Comparison of ENCODE assay signal across 1 cellular context in genomic region chr6:28888097-28888496, GRCh38.
TF ChIP-seq lines count a peak whose summit lies in the region.

No MANE protein-coding gene starts in this region.

TF ChIP-seq in WTC11, 78 proteins besides CTCF, POLR2A, EP300 and RAD21 (continued from another document):
- TF ChIP-seq FOXP4 (CRISPR knock-in tag; IDR thresholded peaks at IDR 0.05) = no peak
- TF ChIP-seq CBFB (CRISPR knock-in tag; IDR thresholded peaks at IDR 0.05; ENCODE audit: low read depth) = no peak
- TF ChIP-seq, protein P1, sequence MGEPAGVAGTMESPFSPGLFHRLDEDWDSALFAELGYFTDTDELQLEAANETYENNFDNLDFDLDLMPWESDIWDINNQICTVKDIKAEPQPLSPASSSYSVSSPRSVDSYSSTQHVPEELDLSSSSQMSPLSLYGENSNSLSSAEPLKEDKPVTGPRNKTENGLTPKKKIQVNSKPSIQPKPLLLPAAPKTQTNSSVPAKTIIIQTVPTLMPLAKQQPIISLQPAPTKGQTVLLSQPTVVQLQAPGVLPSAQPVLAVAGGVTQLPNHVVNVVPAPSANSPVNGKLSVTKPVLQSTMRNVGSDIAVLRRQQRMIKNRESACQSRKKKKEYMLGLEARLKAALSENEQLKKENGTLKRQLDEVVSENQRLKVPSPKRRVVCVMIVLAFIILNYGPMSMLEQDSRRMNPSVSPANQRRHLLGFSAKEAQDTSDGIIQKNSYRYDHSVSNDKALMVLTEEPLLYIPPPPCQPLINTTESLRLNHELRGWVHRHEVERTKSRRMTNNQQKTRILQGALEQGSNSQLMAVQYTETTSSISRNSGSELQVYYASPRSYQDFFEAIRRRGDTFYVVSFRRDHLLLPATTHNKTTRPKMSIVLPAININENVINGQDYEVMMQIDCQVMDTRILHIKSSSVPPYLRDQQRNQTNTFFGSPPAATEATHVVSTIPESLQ (CRISPR knock-in tag; IDR thresholded peaks at IDR 0.05) = no peak
- TF ChIP-seq TEAD4 (CRISPR knock-in tag; IDR thresholded peaks at IDR 0.05) = no peak
- TF ChIP-seq, protein P2, sequence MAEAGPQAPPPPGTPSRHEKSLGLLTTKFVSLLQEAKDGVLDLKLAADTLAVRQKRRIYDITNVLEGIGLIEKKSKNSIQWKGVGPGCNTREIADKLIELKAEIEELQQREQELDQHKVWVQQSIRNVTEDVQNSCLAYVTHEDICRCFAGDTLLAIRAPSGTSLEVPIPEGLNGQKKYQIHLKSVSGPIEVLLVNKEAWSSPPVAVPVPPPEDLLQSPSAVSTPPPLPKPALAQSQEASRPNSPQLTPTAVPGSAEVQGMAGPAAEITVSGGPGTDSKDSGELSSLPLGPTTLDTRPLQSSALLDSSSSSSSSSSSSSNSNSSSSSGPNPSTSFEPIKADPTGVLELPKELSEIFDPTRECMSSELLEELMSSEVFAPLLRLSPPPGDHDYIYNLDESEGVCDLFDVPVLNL (CRISPR knock-in tag; IDR thresholded peaks at IDR 0.05; ENCODE audit: borderline replicate concordance, low read depth) = no peak
- TF ChIP-seq NFYB (CRISPR knock-in tag; conservative IDR thresholded peaks at IDR 0.05; ENCODE audit: low read depth) = no peak
- TF ChIP-seq, protein P3, sequence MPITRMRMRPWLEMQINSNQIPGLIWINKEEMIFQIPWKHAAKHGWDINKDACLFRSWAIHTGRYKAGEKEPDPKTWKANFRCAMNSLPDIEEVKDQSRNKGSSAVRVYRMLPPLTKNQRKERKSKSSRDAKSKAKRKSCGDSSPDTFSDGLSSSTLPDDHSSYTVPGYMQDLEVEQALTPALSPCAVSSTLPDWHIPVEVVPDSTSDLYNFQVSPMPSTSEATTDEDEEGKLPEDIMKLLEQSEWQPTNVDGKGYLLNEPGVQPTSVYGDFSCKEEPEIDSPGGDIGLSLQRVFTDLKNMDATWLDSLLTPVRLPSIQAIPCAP (CRISPR knock-in tag; IDR thresholded peaks at IDR 0.05) = no peak
